1 cellular context compared by ENCODE assay signal in genomic region chr5:172906888-172907287, GRCh38.
TF ChIP-seq lines count a peak whose summit lies in the region.

No MANE protein-coding gene starts in this region.

TF ChIP-seq in IMR-90, 13 proteins besides CTCF, POLR2A, EP300 and RAD21:
- no peak for TF ChIP-seq CEBPB (IDR thresholded peaks at IDR 0.05; ENCODE audit: low read depth, low read length)
- TF ChIP-seq MXI1 (IDR thresholded peaks at IDR 0.05; ENCODE audit: borderline replicate concordance, low read depth, low read length): no peak
- no peak for TF ChIP-seq USF2 (IDR thresholded peaks at IDR 0.05; ENCODE audit: low read depth, low read length)
- no peak for TF ChIP-seq ELK1 (IDR thresholded peaks at IDR 0.05; ENCODE audit: borderline replicate concordance, low read depth, low read length)
- no peak for TF ChIP-seq RFX5 (IDR thresholded peaks at IDR 0.05; ENCODE audit: low read depth, low read length)
- no peak for TF ChIP-seq NFE2L2 (IDR thresholded peaks at IDR 0.05; ENCODE audit: low read depth, low read length)
- TF ChIP-seq MAZ (IDR thresholded peaks at IDR 0.05; ENCODE audit: borderline replicate concordance, low read depth, low read length): no peak
- TF ChIP-seq CHD1 (IDR thresholded peaks at IDR 0.05; ENCODE audit: low read depth, low read length): no peak
- no peak for TF ChIP-seq FOS (IDR thresholded peaks at IDR 0.05; ENCODE audit: low read depth, low read length)
- no peak for TF ChIP-seq SMC3 (IDR thresholded peaks at IDR 0.05; ENCODE audit: low read depth, low read length)
- TF ChIP-seq BHLHE40 (IDR thresholded peaks at IDR 0.05; ENCODE audit: low read depth, low read length): no peak
- TF ChIP-seq MAFK (IDR thresholded peaks at IDR 0.05; ENCODE audit: low read depth, low read length): no peak
- TF ChIP-seq RCOR1 (IDR thresholded peaks at IDR 0.05; ENCODE audit: insufficient replicate concordance, low read length): no peak
